2 cellular contexts compared by ENCODE assay signal in genomic region chr9:120933310-120934044, GRCh38.
TF ChIP-seq lines count a peak whose summit lies in the region.

No MANE protein-coding gene starts in this region.

TF ChIP-seq in IMR-90, 13 proteins besides CTCF, POLR2A, EP300 and RAD21:
- TF ChIP-seq CHD1 (IDR thresholded peaks at IDR 0.05; ENCODE audit: low read depth, low read length): no peak
- TF ChIP-seq FOS (IDR thresholded peaks at IDR 0.05; ENCODE audit: low read depth, low read length): no peak
- TF ChIP-seq CEBPB (IDR thresholded peaks at IDR 0.05; ENCODE audit: low read depth, low read length): no peak
- no peak for TF ChIP-seq MXI1 (IDR thresholded peaks at IDR 0.05; ENCODE audit: borderline replicate concordance, low read depth, low read length)
- TF ChIP-seq NFE2L2 (IDR thresholded peaks at IDR 0.05; ENCODE audit: low read depth, low read length): no peak
- TF ChIP-seq MAZ (IDR thresholded peaks at IDR 0.05; ENCODE audit: borderline replicate concordance, low read depth, low read length): no peak
- TF ChIP-seq USF2 (IDR thresholded peaks at IDR 0.05; ENCODE audit: low read depth, low read length): no peak
- TF ChIP-seq RFX5 (IDR thresholded peaks at IDR 0.05; ENCODE audit: low read depth, low read length): no peak
- TF ChIP-seq ELK1 (IDR thresholded peaks at IDR 0.05; ENCODE audit: borderline replicate concordance, low read depth, low read length): no peak
- no peak for TF ChIP-seq BHLHE40 (IDR thresholded peaks at IDR 0.05; ENCODE audit: low read depth, low read length)
- no peak for TF ChIP-seq SMC3 (IDR thresholded peaks at IDR 0.05; ENCODE audit: low read depth, low read length)
- TF ChIP-seq MAFK (IDR thresholded peaks at IDR 0.05; ENCODE audit: low read depth, low read length): no peak
- no peak for TF ChIP-seq RCOR1 (IDR thresholded peaks at IDR 0.05; ENCODE audit: insufficient replicate concordance, low read length)

TF ChIP-seq in K562, 482 proteins besides CTCF, POLR2A, EP300 and RAD21:
- no peak for TF ChIP-seq ZNF239 (CRISPR knock-in tag; IDR thresholded peaks at IDR 0.05)
